ENCODE assay signal across 8 cellular contexts in the genomic region with DNA sequence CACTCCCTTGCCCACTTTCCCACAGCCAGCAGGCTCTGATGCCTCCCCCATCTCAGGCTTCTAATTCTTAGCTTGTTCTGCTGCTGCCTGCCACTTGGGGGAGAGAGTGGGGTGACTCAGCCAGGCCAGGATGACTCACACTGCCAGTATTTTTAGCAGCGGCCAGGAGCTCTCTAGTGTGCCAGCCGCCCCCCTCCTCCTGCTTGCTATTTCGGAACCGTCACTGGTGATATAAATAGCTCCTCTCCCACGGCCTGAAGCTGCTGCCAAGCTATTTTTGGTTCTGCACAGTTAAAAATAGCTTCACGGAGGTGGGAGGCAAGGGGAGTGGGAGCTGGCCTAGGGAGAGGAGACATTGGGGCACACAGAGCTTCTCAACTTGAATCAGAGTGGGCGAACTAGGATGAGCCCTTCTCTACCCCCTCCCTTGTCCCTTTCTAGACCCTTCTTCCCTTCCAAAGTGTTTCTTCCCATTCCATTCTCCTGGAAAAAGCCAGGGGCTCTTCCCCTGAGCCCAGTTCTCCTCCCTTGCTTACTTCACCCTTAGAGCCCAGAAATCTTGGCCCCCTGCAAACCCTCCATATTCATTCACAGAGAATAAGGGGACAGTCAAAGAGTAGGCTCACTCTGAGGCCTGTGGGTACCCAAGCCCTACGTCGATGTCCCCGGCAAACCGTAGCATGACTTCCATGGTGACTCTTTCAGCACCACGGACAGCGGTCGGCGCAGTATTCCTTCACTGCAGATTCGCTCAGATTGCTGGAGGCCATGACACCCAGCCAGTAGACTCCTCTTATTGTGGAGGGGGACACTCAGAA. TPM values are rescaled to one million over a fixed set of nuclear protein-coding genes. Genes with fewer than 3 reads are reported as not detected.
DNase-seq lines count a peak whose midpoint lies in the region; ATAC-seq, FAIRE-seq and TF ChIP-seq lines count a peak whose summit lies in the region.

No MANE protein-coding gene starts in this region.

- no peak overlapping the region for H3K4me2 ChIP-seq in keratinocyte (ENCODE audit: control insufficient read depth, extremely low read depth, insufficient read depth, low read depth, low read length)

- no peaks in the 10 kb centered on the region for H3K9me1 ChIP-seq in keratinocyte (ENCODE audit: control insufficient read depth, extremely low read depth, insufficient read depth, low read length)

- H3K36me3 ChIP-seq in keratinocyte (ENCODE audit: control insufficient read depth in 2 of 2, extremely low read depth in 1 of 2, insufficient read depth in 2 of 2, low read length in 2 of 2) = no peaks in the 10 kb centered on the region

- no peak overlapping the region for H3K4me3 ChIP-seq in keratinocyte (ENCODE audit: control insufficient read depth in 2 of 3, extremely low read depth in 1 of 3, insufficient read depth in 2 of 3, low read depth in 1 of 3, low read length in 3 of 3)

- ATAC-seq in HG02870 (IDR thresholded peaks at IDR 0.05; ENCODE audit: unreplicated experiment) = no peak

- H3K9ac ChIP-seq in keratinocyte (ENCODE audit: control insufficient read depth, extremely low read depth, insufficient read depth, low read length) = no peak overlapping the region

- peaks cover 13% of the 10 kb centered on the region for H4K20me1 ChIP-seq in keratinocyte (ENCODE audit: control insufficient read depth, extremely low read depth, insufficient read depth, low read length)

- H3K79me2 ChIP-seq in keratinocyte (ENCODE audit: control insufficient read depth, insufficient read depth, low read length) = no peaks in the 10 kb centered on the region

- H3K27ac ChIP-seq in caudate nucleus (ENCODE audit: low read depth, low read length) (peak overlapping the region; percentile 76), keratinocyte (ENCODE audit: control insufficient read depth, insufficient read depth, low read length) (no peak overlapping the region)

- peaks cover 5% of the 10 kb centered on the region for H3K4me1 ChIP-seq in keratinocyte (ENCODE audit: control insufficient read depth, extremely low read depth, insufficient read depth, low read length)

- DNase-seq in activated gamma-delta T cell treated with Interleukin-2 at 50 U/mL for 16 hours = peak; percentile 34
- no peak for DNase-seq in activated gamma-delta T cell (lab: John Stamatoyannopoulos, UW)
- DNase-seq in NCI-H2227 (lab: John Stamatoyannopoulos, UW; ENCODE audit: unreplicated experiment) = peak; percentile 85
- peak in 3 of 4 experiments; percentile 26 to 38 (median 32) for DNase-seq in activated CD4-positive, CD25-positive, alpha-beta regulatory T cell (lab: John Stamatoyannopoulos, UW)
- peak in 56 of 61 donors; percentile 9 to 96 (median 68) for DNase-seq in caudate nucleus (lab: John Stamatoyannopoulos, UW)
- no peak for DNase-seq in keratinocyte (ENCODE audit: low read depth, low spot score)
- DNase-seq in stimulated activated CD4-positive, alpha-beta T cell treated with anti-CD3 and anti-CD28 coated beads, Interleukin-2, amount 100 ng/mL, for 4 hours (ENCODE audit: low read depth) = peak; percentile 59

- dilution Hi-C loops in keratinocyte (cut with MboI; ENCODE audit: extremely low pct_ligation_motif_present, low sequenced_read_pairs) = no loop called here

- H3K9me3 ChIP-seq in keratinocyte (ENCODE audit: control insufficient read depth, low read depth, low read length) = no peaks in the 10 kb centered on the region

- TF ChIP-seq CTCF in keratinocyte (optimal IDR thresholded peaks at IDR 0.05 in 1 of 3, IDR thresholded peaks at IDR 0.05 in 1 of 3, conservative IDR thresholded peaks at IDR 0.05 in 1 of 3; ENCODE audit: extremely low read depth in 1 of 3, insufficient read depth in 2 of 3, low read length in 3 of 3) = peak; percentile 60 to 67 (median 60)

- peaks cover 44% of the 10 kb centered on the region for H3K27me3 ChIP-seq in keratinocyte (ENCODE audit: control insufficient read depth, extremely low read depth, insufficient read depth, low read length)

- peak; percentile 23 for FAIRE-seq in keratinocyte (lab: Jason Lieb, UNC)

- no peak overlapping the region for H2AFZ ChIP-seq in keratinocyte (ENCODE audit: control insufficient read depth, low read length)

RNA-seq across cellular contexts. Expression of gene NPAS4, which starts 2.5 kb away (rescaled TPM):
- polyA plus RNA-seq in keratinocyte = 0.03 TPM in 1 of 3 replicates, not detected in the others
- not detected for polyA plus RNA-seq in keratinocyte (2011; ENCODE audit: low read depth)
- not detected in 2 replicates for polyA plus RNA-seq in keratinocyte (2011; cell fraction: cytosol; rRNA removed)
- polyA plus RNA-seq in keratinocyte (2011; cell fraction: nucleus; rRNA removed) = 0.19 TPM in 1 of 2 replicates, not detected in the other
- not detected in 2 replicates for polyA plus RNA-seq in keratinocyte (2012; ENCODE audit: low replicate concordance)
- 0.10 TPM in 1 of 3 replicates, not detected in the others for polyA minus RNA-seq in keratinocyte
- polyA minus RNA-seq in keratinocyte (2011; cell fraction: cytosol; rRNA and poly(A)+ RNA removed) = not detected
- not detected in 2 replicates for polyA minus RNA-seq in keratinocyte (2011; cell fraction: nucleus; rRNA and poly(A)+ RNA removed)

RNA-seq across cellular contexts. Expression of gene MRPL11, which starts 20.3 kb away (rescaled TPM):
- 31.1 to 51.7 TPM (median 43.9 TPM) in 3 replicates for polyA plus RNA-seq in keratinocyte
- polyA plus RNA-seq in keratinocyte (2011; ENCODE audit: low read depth) = 7.8 TPM
- 36.9 and 38.3 TPM in 2 replicates for polyA plus RNA-seq in keratinocyte (2011; cell fraction: cytosol; rRNA removed)
- 14.0 and 14.1 TPM in 2 replicates for polyA plus RNA-seq in keratinocyte (2011; cell fraction: nucleus; rRNA removed)
- 29.4 and 50.1 TPM in 2 replicates for polyA plus RNA-seq in keratinocyte (2012; ENCODE audit: low replicate concordance)
- polyA minus RNA-seq in keratinocyte = 11.1 to 34.4 TPM (median 13.7 TPM) in 3 replicates
- polyA minus RNA-seq in keratinocyte (2011; cell fraction: cytosol; rRNA and poly(A)+ RNA removed) = 16.1 TPM
- polyA minus RNA-seq in keratinocyte (2011; cell fraction: nucleus; rRNA and poly(A)+ RNA removed) = 2.5 and 3.3 TPM in 2 replicates

RNA-seq across cellular contexts. Expression of gene SLC29A2, which starts 46.8 kb away (rescaled TPM):
- 1.3 to 2.7 TPM (median 1.7 TPM) in 3 replicates for polyA plus RNA-seq in keratinocyte
- polyA plus RNA-seq in keratinocyte (2011; ENCODE audit: low read depth) = 0.27 TPM
- polyA plus RNA-seq in keratinocyte (2011; cell fraction: cytosol; rRNA removed) = 2.0 and 2.5 TPM in 2 replicates
- polyA plus RNA-seq in keratinocyte (2011; cell fraction: nucleus; rRNA removed) = 6.3 and 6.7 TPM in 2 replicates
- polyA plus RNA-seq in keratinocyte (2012; ENCODE audit: low replicate concordance) = 2.9 and 3.8 TPM in 2 replicates
- polyA minus RNA-seq in keratinocyte = 1.5 to 7.7 TPM (median 1.6 TPM) in 3 replicates
- 2.3 TPM for polyA minus RNA-seq in keratinocyte (2011; cell fraction: cytosol; rRNA and poly(A)+ RNA removed)
- polyA minus RNA-seq in keratinocyte (2011; cell fraction: nucleus; rRNA and poly(A)+ RNA removed) = 1.2 and 2.0 TPM in 2 replicates

RNA-seq across cellular contexts. Expression of gene PELI3, which starts 48.3 kb away (rescaled TPM):
- 2.1 to 3.2 TPM (median 2.8 TPM) in 3 replicates for polyA plus RNA-seq in keratinocyte
- polyA plus RNA-seq in keratinocyte (2011; ENCODE audit: low read depth) = 0.54 TPM
- polyA plus RNA-seq in keratinocyte (2011; cell fraction: cytosol; rRNA removed) = 1.8 and 3.8 TPM in 2 replicates
- polyA plus RNA-seq in keratinocyte (2011; cell fraction: nucleus; rRNA removed) = 3.4 and 4.2 TPM in 2 replicates
- 2.3 and 4.7 TPM in 2 replicates for polyA plus RNA-seq in keratinocyte (2012; ENCODE audit: low replicate concordance)
- 7.0 to 13.1 TPM (median 7.2 TPM) in 3 replicates for polyA minus RNA-seq in keratinocyte
- 5.2 TPM for polyA minus RNA-seq in keratinocyte (2011; cell fraction: cytosol; rRNA and poly(A)+ RNA removed)
- polyA minus RNA-seq in keratinocyte (2011; cell fraction: nucleus; rRNA and poly(A)+ RNA removed) = 4.2 and 4.5 TPM in 2 replicates

Comparison
In these comparisons a context has a peak if more than half of its experiments do, and no peak if none do; other contexts are left out.
1. DNase-seq: peak in activated gamma-delta T cell treated with Interleukin-2 at 50 U/mL for 16 hours (single experiment), NCI-H2227 (single experiment), activated CD4-positive, CD25-positive, alpha-beta regulatory T cell (3 of 4), caudate nucleus (56 of 61) and stimulated activated CD4-positive, alpha-beta T cell treated with anti-CD3 and anti-CD28 coated beads, Interleukin-2, amount 100 ng/mL, for 4 hours (single experiment); none in activated gamma-delta T cell (single experiment) and keratinocyte (single experiment).